Comparison of ENCODE assay signal across 21 cellular contexts in the genomic region with DNA sequence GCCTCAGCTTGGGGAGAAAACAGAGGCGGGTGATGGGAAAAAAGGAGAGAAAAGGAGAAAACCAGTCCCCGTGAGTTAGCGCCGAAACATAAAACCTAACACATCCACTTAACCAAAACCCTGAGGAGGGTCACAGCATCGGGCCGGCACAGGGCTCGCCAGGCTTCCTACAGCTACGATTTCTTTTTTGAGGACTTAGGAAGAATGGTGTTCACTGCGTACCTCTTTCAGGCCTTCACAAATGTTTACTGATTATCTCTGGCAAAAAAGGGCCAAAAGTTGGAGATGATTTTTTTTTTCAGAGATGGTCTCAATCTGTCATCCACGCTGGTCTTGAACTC.
"Had no signal": no experiment of that assay in that cellular context is flagged by ENCODE, and none has a peak within 500 bp of the region (broad histone marks: within the 10 kb centered on the region; RNA-seq: fewer than 3 reads in every experiment).

No MANE protein-coding gene starts in this region.

- H3K4me3 Mint-ChIP-seq: dendritic cell treated with granulocyte-macrophage colony-stimulating factor and Interleukin-4, amounts not matched to agents 40 ng/mL and 50 ng/mL, for 4 days; effector memory CD8-positive, alpha-beta T cell; nephron had no signal

- H3K27ac Mint-ChIP-seq: dendritic cell treated with granulocyte-macrophage colony-stimulating factor and Interleukin-4, amounts not matched to agents 40 ng/mL and 50 ng/mL, for 4 days; effector memory CD8-positive, alpha-beta T cell; nephron had no signal

- H2AFZ ChIP-seq: hepatocyte had no signal

- ATAC-seq: effector memory CD8-positive, alpha-beta T cell; left colon; left ventricle myocardium superior had no signal

- H3K4me1 ChIP-seq: foreskin keratinocyte had no signal

- H3K9me3 Mint-ChIP-seq: dendritic cell treated with granulocyte-macrophage colony-stimulating factor and Interleukin-4, amounts not matched to agents 40 ng/mL and 50 ng/mL, for 4 days; effector memory CD8-positive, alpha-beta T cell; nephron had no signal

- H3K36me3 ChIP-seq: uterus had no signal

- H3K4me3 ChIP-seq: hepatocyte, lung, sigmoid colon, skin epidermis, suprapubic skin, thyroid gland, upper lobe of left lung, uterus had no signal

- DNase-seq: effector memory CD8-positive, alpha-beta T cell; erythroblast; foreskin keratinocyte; mesenchymal stem cell; midbrain; stimulated activated naive CD4-positive, alpha-beta T cell had no signal

- FAIRE-seq: colon, endothelial cell of umbilical vein had no signal

- H3K9me3 ChIP-seq: neutrophil, sigmoid colon, suprapubic skin, thyroid gland, upper lobe of left lung, uterus had no signal

- H3K27me3 ChIP-seq: foreskin keratinocyte, hepatocyte, neutrophil, sigmoid colon, suprapubic skin, thyroid gland, upper lobe of left lung, uterus had no signal

- H3K27me3 Mint-ChIP-seq: dendritic cell treated with granulocyte-macrophage colony-stimulating factor and Interleukin-4, amounts not matched to agents 40 ng/mL and 50 ng/mL, for 4 days; effector memory CD8-positive, alpha-beta T cell had no signal

- H3K4me2 ChIP-seq: hepatocyte had no signal

- H3K79me2 ChIP-seq: hepatocyte had no signal

- H3K27ac ChIP-seq: foreskin keratinocyte, hepatocyte, neutrophil, sigmoid colon, skin epidermis, suprapubic skin, upper lobe of left lung, uterus had no signal
